In genomic region chr14:98956616-98957015, GRCh38 we compare ENCODE assay signal across 15 cellular contexts.
"Had no signal": no experiment of that assay in that cellular context is flagged by ENCODE, and none has a peak within 500 bp of the region (broad histone marks: within the 10 kb centered on the region; RNA-seq: fewer than 3 reads in every experiment).

No MANE protein-coding gene starts in this region.

- H3K36me3 ChIP-seq: ascending aorta, breast epithelium, gastroesophageal sphincter, upper lobe of left lung, WERI-Rb-1 had no signal

- H3K27me3 ChIP-seq: ascending aorta, breast epithelium, upper lobe of left lung had no signal

- H3K4me3 ChIP-seq: ascending aorta, breast epithelium, gastroesophageal sphincter, skin epidermis, upper lobe of left lung had no signal

- DNase-seq: activated CD4-positive, alpha-beta memory T cell treated with anti-CD3 and anti-CD28 coated beads for 36 hours; activated CD8-positive, alpha-beta memory T cell treated with anti-CD3 and anti-CD28 coated beads, Interleukin-2, amount 50 U/mL, for 4 hours; activated naive CD4-positive, alpha-beta T cell; naive B cell; retina; stimulated activated CD4-positive, alpha-beta T cell treated with anti-CD3 and anti-CD28 coated beads, Interleukin-4, amount 100 ng/mL, for 24 hours; stimulated activated naive CD4-positive, alpha-beta T cell treated with Interleukin-2 at 50 U/mL for 16 hours; WERI-Rb-1 had no signal

- H3K4me1 ChIP-seq: gastroesophageal sphincter had no signal

- H3K9me3 ChIP-seq: ascending aorta, breast epithelium, gastroesophageal sphincter, upper lobe of left lung had no signal

- ATAC-seq: left colon, SK-N-SH treated with all-trans-retinoic acid at 6 μM for 48 hours had no signal

- H3K27ac ChIP-seq: WERI-Rb-1 had no signal
